Comparison of ENCODE assay signal across 10 cellular contexts in the genomic region with DNA sequence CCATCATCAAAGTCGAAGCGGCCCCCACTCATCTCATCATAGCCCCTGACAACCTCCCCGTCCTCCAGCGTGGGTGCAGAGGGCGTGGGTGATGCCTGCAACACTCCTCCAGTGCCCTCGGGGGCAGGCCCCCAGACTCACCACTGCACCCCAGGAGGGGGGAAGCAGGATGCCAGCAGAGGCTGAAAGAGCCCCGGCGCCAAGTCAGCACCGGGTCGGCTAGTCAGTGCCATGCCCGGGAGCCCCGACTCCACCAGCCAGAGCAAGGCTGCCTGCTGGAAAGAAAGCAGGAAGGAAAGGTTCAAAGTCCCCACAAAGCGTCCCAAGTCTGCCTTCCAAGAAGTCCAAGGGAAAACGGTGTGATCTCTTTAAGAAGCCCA. TPM values are rescaled to one million over a fixed set of nuclear protein-coding genes. Genes with fewer than 3 reads are reported as not detected.
A peak's percentile ranks its signal among the peaks of the same experiment; 100 is the strongest.
DNase-seq lines count a peak whose midpoint lies in the region; ATAC-seq and TF ChIP-seq lines count a peak whose summit lies in the region.
"Had no signal": no experiment of that assay in that cellular context is flagged by ENCODE, and none has a peak within 500 bp of the region (broad histone marks: within the 10 kb centered on the region; RNA-seq: fewer than 3 reads in every experiment).

No MANE protein-coding gene starts in this region.

- CTCF ChIA-PET in AG04449 (lab: Yijun Ruan, JAX), result interaction anchor here (0.9 to 17.1 kb wide), 7 partner anchors 8 to 73 kb away, joined by 3 to 820 read pairs (median 33); partner anchors contain the start of gene OSER1
- CTCF ChIA-PET in OCI-LY7 (lab: Charles Lee; ENCODE audit: unreplicated experiment), result no interaction called here

- H3K9me3 Mint-ChIP-seq in osteocyte (ENCODE audit: unreplicated experiment), result no peaks in the 10 kb centered on the region

- DNase-seq in AG04449 (ENCODE audit: low read depth, low spot score) (no peak), SK-N-MC (ENCODE audit: low read depth, low spot score) (no peak), osteocyte (ENCODE audit: extremely low spot score, unreplicated experiment) (no peak), OCI-LY7 (ENCODE audit: low spot score) (no peak), NCI-H2029 (lab: John Stamatoyannopoulos, UW) (no peak), NOMO-1 treated with DMSO at 0.1 percent for 48 hours (lab: John Stamatoyannopoulos, UW; ENCODE audit: unreplicated experiment) (no peak), DMS114 treated with DMSO at 0.1 percent for 48 hours (lab: John Stamatoyannopoulos, UW; ENCODE audit: unreplicated experiment) (no peak)
- DNase-seq: activated T-cell treated with anti-CD3 and anti-CD28 coated beads, Interleukin-2, amount 50 U/mL, for 1 hour; DMS79 treated with DMSO at 0.1 percent for 48 hours had no signal

- no peak for ATAC-seq in gastroesophageal sphincter

- H3K4me1 ChIP-seq in gastroesophageal sphincter (peaks cover under 1 to 66% (median 5%) of the 10 kb centered on the region in 3 donors), OCI-LY7 (ENCODE audit: insufficient read depth, low read length, poor library complexity, severe bottlenecking) (peaks cover 12% of the 10 kb centered on the region)

- peak overlapping the region; percentile 78 for H3K4me3 Mint-ChIP-seq in osteocyte (ENCODE audit: unreplicated experiment)

- no peak for TF ChIP-seq CTCF in AG04449 (IDR thresholded peaks at IDR 0.05; ENCODE audit: insufficient read depth, low read length, missing control alignments)
- no peak for TF ChIP-seq CTCF in gastroesophageal sphincter (IDR thresholded peaks at IDR 0.05)
- TF ChIP-seq CTCF in osteocyte (IDR thresholded peaks at IDR 0.05), result no peak
- no peak for TF ChIP-seq CTCF in OCI-LY7 (conservative IDR thresholded peaks at IDR 0.05; ENCODE audit: low read length)

- BruUV-seq in OCI-LY7 (replicated peaks; lab: Mats Ljungman, UMichigan), result no TSS peak

- no peaks in the 10 kb centered on the region for H3K36me3 ChIP-seq in SK-N-MC (ENCODE audit: insufficient read depth, low read length)
- H3K36me3 ChIP-seq in gastroesophageal sphincter, result no peaks in the 10 kb centered on the region
- H3K36me3 ChIP-seq in OCI-LY7 (ENCODE audit: insufficient read depth, low read length), result no peaks in the 10 kb centered on the region

- peak overlapping the region; percentile 77 for H3K27ac Mint-ChIP-seq in osteocyte (ENCODE audit: unreplicated experiment)

- H3K27me3 ChIP-seq in gastroesophageal sphincter, result no peaks in the 10 kb centered on the region

- H3K79me2 ChIP-seq in OCI-LY7 (ENCODE audit: insufficient read depth, low read depth, low read length), result no peaks in the 10 kb centered on the region

- H4K20me1 ChIP-seq in OCI-LY7 (ENCODE audit: insufficient read depth, low read length), result no peaks in the 10 kb centered on the region

- H3K4me1 Mint-ChIP-seq in osteocyte (ENCODE audit: unreplicated experiment), result peaks cover 70% of the 10 kb centered on the region

- no peaks in the 10 kb centered on the region for H3K9me2 ChIP-seq in OCI-LY7 (ENCODE audit: insufficient read depth, low read length)

- intact Hi-C loops in OCI-LY7 (cut with micrococcal nuclease; ENCODE audit: unreplicated experiment), result no loop called here

- H3K36me3 Mint-ChIP-seq in osteocyte (ENCODE audit: unreplicated experiment), result no peaks in the 10 kb centered on the region

- H3K27me3 Mint-ChIP-seq in osteocyte (ENCODE audit: unreplicated experiment), result no peaks in the 10 kb centered on the region

- no peak for TF ChIP-seq EP300 in gastroesophageal sphincter (IDR thresholded peaks at IDR 0.05)

- WGBS in gastroesophageal sphincter (ENCODE audit: low coverage in 1 of 2), 2 donors, result 0% methylated on average over 1 of the region's 14 CpGs; no CpG with 5 or more reads in 1 of the 2 donors

- peak overlapping the region; percentile 62 for H3K4me3 ChIP-seq in AG04449 (ENCODE audit: low read depth, low read length)
- H3K4me3 ChIP-seq in SK-N-MC, result 0 out of 2 replicates have a peak overlapping the region, but pooled peaks have one; percentile 14
- peak overlapping the region; percentile 78 to 80 for H3K4me3 ChIP-seq in gastroesophageal sphincter
- no peak overlapping the region for H3K4me3 ChIP-seq in OCI-LY7 (ENCODE audit: low read depth, low read length, poor library complexity, severe bottlenecking)

- no peak overlapping the region for H3K9ac ChIP-seq in SK-N-MC (ENCODE audit: insufficient read length)

- no peak overlapping the region for H2AFZ ChIP-seq in OCI-LY7 (ENCODE audit: low read length)

- H3K9me3 ChIP-seq in SK-N-MC (ENCODE audit: low read depth, low read length) (no peaks in the 10 kb centered on the region), gastroesophageal sphincter (no peaks in the 10 kb centered on the region), OCI-LY7 (ENCODE audit: low read length) (no peaks in the 10 kb centered on the region)

- no peak for TF ChIP-seq POLR2A in gastroesophageal sphincter (IDR thresholded peaks at IDR 0.05)

- no peak overlapping the region for H3K4me2 ChIP-seq in OCI-LY7 (ENCODE audit: low read length)

- POLR2A ChIA-PET in AG04449 (lab: Yijun Ruan, JAX), result interaction anchor here (1.5 to 1.8 kb wide), 4 partner anchors 21 to 70 kb away, joined by 5 to 10 read pairs (median 6); no protein-coding TSS in a partner anchor
- POLR2A ChIA-PET in OCI-LY7 (lab: Charles Lee), result no interaction called here

- no peak overlapping the region for H3K27ac ChIP-seq in SK-N-MC
- H3K27ac ChIP-seq in gastroesophageal sphincter, result peak overlapping the region; percentile 93 to 96 (median 96)
- H3K27ac ChIP-seq in OCI-LY7 (ENCODE audit: low read depth, low read length, poor library complexity, severe bottlenecking), result no peak overlapping the region

RNA-seq across cellular contexts. Expression of gene JPH2, which starts 0.3 kb away (rescaled TPM):
- total RNA-seq in gastroesophageal sphincter (100 to 1,000 TPM; 173 to 442 (median 242) TPM), osteocyte (14.2 and 16.5 TPM in 2 replicates), OCI-LY7 (2022) (not detected in 2 replicates)
- not detected in 2 replicates for total RNA-seq in OCI-LY7 (2014; rRNA removed; shearing (Covaris generic))

RNA-seq across cellular contexts. Expression of gene OSER1, which starts 23.9 kb away (rescaled TPM):
- total RNA-seq in gastroesophageal sphincter (10 to 100 TPM; 47.6 to 97.3 (median 70.3) TPM), osteocyte (41.2 and 44.9 TPM in 2 replicates), OCI-LY7 (2022) (31.9 and 35.9 TPM in 2 replicates)
- total RNA-seq in OCI-LY7 (2014; rRNA removed; shearing (Covaris generic)), result 24.5 and 28.1 TPM in 2 replicates

Comparison
In these comparisons a context has a peak if more than half of its experiments do, and no peak if none do; other contexts are left out.
1. H3K27ac ChIP-seq: peak in gastroesophageal sphincter (4 of 4); none in SK-N-MC (single experiment) and OCI-LY7 (single experiment).
2. RNA of gene JPH2, which starts 0.3 kb away (total RNA-seq): 173 to 442 TPM in gastroesophageal sphincter and 14.2 to 16.5 TPM in osteocyte; not detected in OCI-LY7; every median in the first group is over 10 times any median in the second.